Comparison of ENCODE assay signal across 23 cellular contexts in genomic region chr15:38961886-38962285, GRCh38.
"Had no signal": no experiment of that assay in that cellular context is flagged by ENCODE, and none has a peak within 500 bp of the region (broad histone marks: within the 10 kb centered on the region; RNA-seq: fewer than 3 reads in every experiment).

No MANE protein-coding gene starts in this region.

- DNase-seq: activated CD4-positive, alpha-beta memory T cell treated with anti-CD3 and anti-CD28 coated beads, Interleukin-2, amount 10 ng/mL, durations not matched to agents 7 days and 5 days; activated CD8-positive, alpha-beta memory T cell treated with anti-CD3 and anti-CD28 coated beads, Interleukin-2, amount 50 U/mL, for 4 hours; activated gamma-delta T cell treated with Interleukin-2 at 50 U/mL for 16 hours; activated naive CD8-positive, alpha-beta T cell treated with anti-CD3 and anti-CD28 coated beads for 36 hours; activated T-cell treated with anti-CD3 and anti-CD28 coated beads, Interleukin-2, amount 50 U/mL, for 72 hours; aorta; cortex of kidney; effector CD8-positive, alpha-beta T cell; gastrocnemius medialis; heart right ventricle; left ventricle myocardium inferior; mesenchymal stem cell; nucleus accumbens; stimulated activated CD4-positive, alpha-beta T cell treated with anti-CD3 and anti-CD28 coated beads, Interleukin-4, amount 100 ng/mL, for 1 hour; stimulated activated CD8-positive, alpha-beta memory T cell treated with anti-CD3 and anti-CD28 coated beads, Interleukin-4, amount 100 ng/mL, for 48 hours; stimulated activated naive CD8-positive, alpha-beta T cell treated with anti-CD3 and anti-CD28 coated beads, Interleukin-15, amount 100 ng/mL, for 72 hours; T-cell had no signal

- ATAC-seq: activated T-cell treated with anti-CD3 and anti-CD28 coated beads, Interleukin-2, amount 50 U/mL, for 72 hours; gastrocnemius medialis; heart right ventricle; natural killer cell treated with Interleukin-12 subunit alpha and Interleukin-12 subunit beta and Interleukin-15 and Interleukin-18, amount 100 ng/mL, for 72 hours; sciatic nerve; stimulated activated naive CD8-positive, alpha-beta T cell treated with anti-CD3 and anti-CD28 coated beads, Interleukin-15, amount 100 ng/mL, for 72 hours; T-cell had no signal

- H3K27ac ChIP-seq: gastrocnemius medialis, heart right ventricle, left ventricle myocardium inferior, thoracic aorta, VCaP had no signal

- FAIRE-seq: islet of Langerhans, urothelium cell line had no signal

- H3K27me3 ChIP-seq: gastrocnemius medialis, heart right ventricle had no signal

- H3K4me1 ChIP-seq: gastrocnemius medialis had no signal

- H3K9me3 ChIP-seq: gastrocnemius medialis, heart right ventricle, left ventricle myocardium inferior, thoracic aorta had no signal

- H3K4me3 ChIP-seq: gastrocnemius medialis, heart right ventricle, left ventricle myocardium inferior, thoracic aorta had no signal

- H3K36me3 ChIP-seq: gastrocnemius medialis, heart right ventricle, left ventricle myocardium inferior, thoracic aorta had no signal
